ENCODE assay signal across 22 cellular contexts in the genomic region with DNA sequence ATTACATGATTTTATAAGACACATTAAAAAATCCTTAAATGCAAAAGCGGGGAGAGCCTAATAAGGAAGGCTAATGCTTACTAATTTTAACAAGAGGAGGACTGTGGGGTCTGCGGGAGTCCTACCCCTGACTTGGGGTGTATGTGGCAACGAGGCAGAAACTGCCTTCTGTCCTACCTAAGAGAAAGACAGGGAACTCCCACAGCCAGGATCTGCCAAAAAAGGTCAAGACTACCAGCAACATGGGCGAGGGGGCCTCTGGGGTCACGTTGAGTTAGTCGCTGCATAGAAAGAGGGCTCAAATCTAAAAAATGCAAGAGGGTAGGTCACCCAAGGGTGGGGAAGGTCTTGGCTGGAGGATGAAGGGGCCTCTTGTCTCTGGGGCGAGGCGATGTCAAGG. TPM values are rescaled to one million over a fixed set of nuclear protein-coding genes. Genes with fewer than 3 reads are reported as not detected.
DNase-seq lines count a peak whose midpoint lies in the region; ATAC-seq and TF ChIP-seq lines count a peak whose summit lies in the region.
"Had no signal": no experiment of that assay in that cellular context is flagged by ENCODE, and none has a peak within 500 bp of the region (broad histone marks: within the 10 kb centered on the region; RNA-seq: fewer than 3 reads in every experiment).

No MANE protein-coding gene starts in this region.

- no peaks in the 10 kb centered on the region; the same call in none of the 2 replicates for H4K20me1 ChIP-seq in GM23338 (replicated peaks; ENCODE audit: insufficient read depth)

- H3K14ac ChIP-seq in mesenchymal stem cell (ENCODE audit: low read length in 2 of 2) = no peak overlapping the region

- H2AK5ac ChIP-seq in mesenchymal stem cell (ENCODE audit: low read length, severe bottlenecking) (no peak overlapping the region), mesendoderm (ENCODE audit: low read length) (no peak overlapping the region)

- no peaks in the 10 kb centered on the region for H3F3A ChIP-seq in GM23338 (replicated peaks; ENCODE audit: low read depth)

- H3K4me1 ChIP-seq in GM23338 (ENCODE audit: insufficient read depth) (peaks cover 10% of the 10 kb centered on the region), mesenchymal stem cell (ENCODE audit: control insufficient read depth, insufficient read depth, low read depth, low read length) (peaks cover 10% of the 10 kb centered on the region), mesendoderm (ENCODE audit: control insufficient read depth, low read depth, low read length) (peaks cover 3% of the 10 kb centered on the region)
- H3K4me1 ChIP-seq: left lung, psoas muscle had no signal

- H3K27ac Mint-ChIP-seq in GM23338 (no peak overlapping the region), chondrocyte (ENCODE audit: unreplicated experiment) (no peak overlapping the region)
- no peak overlapping the region for H3K27ac Mint-ChIP-seq in activated CD4-positive, alpha-beta memory T cell treated with anti-CD3 and anti-CD28 coated beads for 36 hours
- H3K27ac Mint-ChIP-seq: dendritic cell treated with granulocyte-macrophage colony-stimulating factor and Interleukin-4, amounts not matched to agents 40 ng/mL and 50 ng/mL, for 4 days had no signal

- DNase-seq in GM23338 (ENCODE audit: low spot score) (no peak), chondrocyte (ENCODE audit: low spot score) (no peak), islet precursor cell (peak; percentile 37), mesenchymal stem cell (no peak), kidney tubule cell (ENCODE audit: low spot score) (no peak), mesendoderm (no peak)
- no peak for DNase-seq in activated CD4-positive, alpha-beta memory T cell treated with anti-CD3 and anti-CD28 coated beads for 36 hours
- DNase-seq: activated CD4-positive, CD25-positive, alpha-beta regulatory T cell; activated effector memory CD4-positive, alpha-beta T cell treated with anti-CD3 and anti-CD28 coated beads, Interleukin-2, amount 50 U/mL, for 16 hours; NCI-H187 treated with DMSO at 0.1 percent for 48 hours; psoas muscle; Right ventricle myocardium superior; stimulated activated CD4-positive, alpha-beta T cell treated with anti-CD3 and anti-CD28 coated beads, Interleukin-4, amount 100 ng/mL, for 4 hours; stimulated activated CD8-positive, alpha-beta memory T cell treated with anti-CD3 and anti-CD28 coated beads, Interleukin-4, amount 100 ng/mL, for 48 hours had no signal

- H3K27ac ChIP-seq in 22Rv1 (peak overlapping the region; percentile 74), GM23338 (ENCODE audit: low read depth) (no peak overlapping the region), mesenchymal stem cell (ENCODE audit: low read length, poor library complexity, severe bottlenecking) (no peak overlapping the region), mesendoderm (ENCODE audit: low read depth, low read length) (no peak overlapping the region)
- H3K27ac ChIP-seq: esophagus muscularis mucosa, left lung, psoas muscle, thoracic aorta had no signal

- H4K5ac ChIP-seq in mesendoderm (ENCODE audit: low read length) = no peak overlapping the region

- H3K18ac ChIP-seq in mesenchymal stem cell (ENCODE audit: low read depth in 1 of 2, low read length in 2 of 2) = no peak overlapping the region
- no peak overlapping the region for H3K18ac ChIP-seq in mesendoderm (ENCODE audit: low read length)

- H3K9me3 Mint-ChIP-seq in GM23338 (no peaks in the 10 kb centered on the region; the same call in 2 of the 3 replicates), chondrocyte (ENCODE audit: low read depth) (no peaks in the 10 kb centered on the region)
- no peaks in the 10 kb centered on the region for H3K9me3 Mint-ChIP-seq in activated CD4-positive, alpha-beta memory T cell treated with anti-CD3 and anti-CD28 coated beads for 36 hours
- H3K9me3 Mint-ChIP-seq: dendritic cell treated with granulocyte-macrophage colony-stimulating factor and Interleukin-4, amounts not matched to agents 40 ng/mL and 50 ng/mL, for 4 days had no signal

- H2BK15ac ChIP-seq in mesenchymal stem cell (ENCODE audit: low read depth, poor library complexity, severe bottlenecking) (no peak overlapping the region), mesendoderm (replicated peaks; ENCODE audit: low read depth) (no peak overlapping the region)

- H3K79me1 ChIP-seq in mesenchymal stem cell (replicated peaks; ENCODE audit: low read length, poor library complexity, severe bottlenecking) (no peaks in the 10 kb centered on the region), mesendoderm (ENCODE audit: low read length) (no peaks in the 10 kb centered on the region)

- ATAC-seq in GM23338 = no peak
- ATAC-seq: left lung, psoas muscle had no signal

- no peak overlapping the region for H2BK12ac ChIP-seq in mesenchymal stem cell (ENCODE audit: low read length in 2 of 2)

- H3K27me3 ChIP-seq in GM23338 (ENCODE audit: insufficient read depth) (peaks cover 42% of the 10 kb centered on the region), mesenchymal stem cell (ENCODE audit: control insufficient read depth in 1 of 2, insufficient read depth in 1 of 2, low read length in 2 of 2) (peaks cover 39 to 40% of the 10 kb centered on the region in 2 experiments), mesendoderm (ENCODE audit: insufficient read depth, low read length, poor library complexity) (no peaks in the 10 kb centered on the region)

- H3K4me2 ChIP-seq in GM23338 (peak overlapping the region; percentile 99), mesenchymal stem cell (ENCODE audit: low read length, poor library complexity, severe bottlenecking) (no peak overlapping the region), mesendoderm (ENCODE audit: low read length) (no peak overlapping the region)

- no peak overlapping the region for H2BK5ac ChIP-seq in mesenchymal stem cell (ENCODE audit: low read depth, low read length, poor library complexity, severe bottlenecking)
- H2BK5ac ChIP-seq in mesendoderm (ENCODE audit: low read length) = no peak overlapping the region

- no peaks in the 10 kb centered on the region for H3K79me2 ChIP-seq in GM23338 (replicated peaks; ENCODE audit: insufficient read depth)
- no peaks in the 10 kb centered on the region for H3K79me2 ChIP-seq in mesendoderm (ENCODE audit: control insufficient read depth, insufficient read depth, low read length)

- H4K91ac ChIP-seq in mesenchymal stem cell (ENCODE audit: low read length) = no peak overlapping the region

- H3K27me3 Mint-ChIP-seq in GM23338 (ENCODE audit: insufficient read depth, low read depth, poor library complexity) (peaks cover 34% of the 10 kb centered on the region), chondrocyte (ENCODE audit: low read depth) (peaks cover 48% of the 10 kb centered on the region)
- peaks cover 43% of the 10 kb centered on the region for H3K27me3 Mint-ChIP-seq in activated CD4-positive, alpha-beta memory T cell treated with anti-CD3 and anti-CD28 coated beads for 36 hours

- no peak overlapping the region for H4K8ac ChIP-seq in mesenchymal stem cell (ENCODE audit: low read length)
- H4K8ac ChIP-seq in mesendoderm (ENCODE audit: low read depth, low read length) = no peak overlapping the region

- no peak for TF ChIP-seq CTCF in 22Rv1 (IDR thresholded peaks at IDR 0.05)
- no peak for TF ChIP-seq CTCF in GM23338 (conservative IDR thresholded peaks at IDR 0.05; ENCODE audit: low read depth in 2 of 2)
- TF ChIP-seq CTCF in chondrocyte (IDR thresholded peaks at IDR 0.05) = no peak

- POLR2A ChIA-PET in activated CD4-positive, alpha-beta memory T cell treated with anti-CD3 and anti-CD28 coated beads for 36 hours (lab: Charles Lee) = no interaction called here

- H3K9ac ChIP-seq in mesenchymal stem cell (ENCODE audit: low read length) = no peak overlapping the region
- no peak overlapping the region for H3K9ac ChIP-seq in mesendoderm (ENCODE audit: low read length)

- H3K36me3 Mint-ChIP-seq in GM23338 (ENCODE audit: low read depth) = no peaks in the 10 kb centered on the region; the same call in 2 of the 3 replicates
- H3K36me3 Mint-ChIP-seq in chondrocyte (ENCODE audit: low read depth) = no peaks in the 10 kb centered on the region
- H3K36me3 Mint-ChIP-seq in activated CD4-positive, alpha-beta memory T cell treated with anti-CD3 and anti-CD28 coated beads for 36 hours = no peaks in the 10 kb centered on the region

- peak overlapping the region; percentile 86 for H3K4me3 ChIP-seq in GM23338
- no peak overlapping the region for H3K4me3 ChIP-seq in mesenchymal stem cell (ENCODE audit: insufficient read depth in 1 of 2, low read depth in 1 of 2, low read length in 2 of 2)
- no peak overlapping the region for H3K4me3 ChIP-seq in mesendoderm (ENCODE audit: low read length)
- H3K4me3 ChIP-seq: left lung, thoracic aorta had no signal

- H3K9me2 ChIP-seq in GM23338 (ENCODE audit: insufficient read depth) = no peaks in the 10 kb centered on the region

- H3K9me3 ChIP-seq in mesenchymal stem cell (ENCODE audit: control insufficient read depth, low read length) = no peaks in the 10 kb centered on the region
- H3K9me3 ChIP-seq: esophagus muscularis mucosa, left lung, psoas muscle, thoracic aorta had no signal

- CTCF ChIA-PET in activated CD4-positive, alpha-beta memory T cell treated with anti-CD3 and anti-CD28 coated beads for 36 hours (lab: Charles Lee) = no interaction called here

- 30% methylated on average over 7 of the region's 8 CpGs for WGBS in mesenchymal stem cell
- no CpG with 5 or more reads among the region's 8 CpGs for WGBS in mesendoderm (ENCODE audit: extremely low coverage, insufficient coverage, low lambda C conversion rate)

- peaks cover 16% of the 10 kb centered on the region for H3K4me1 Mint-ChIP-seq in GM23338
- peaks cover 2% of the 10 kb centered on the region for H3K4me1 Mint-ChIP-seq in chondrocyte (ENCODE audit: low read depth)
- peaks cover 7% of the 10 kb centered on the region for H3K4me1 Mint-ChIP-seq in activated CD4-positive, alpha-beta memory T cell treated with anti-CD3 and anti-CD28 coated beads for 36 hours (ENCODE audit: low read depth)

- H3K56ac ChIP-seq in mesendoderm (ENCODE audit: low read length) = no peak overlapping the region

- H3K4me3 Mint-ChIP-seq in GM23338 (peak overlapping the region; percentile 88), chondrocyte (ENCODE audit: unreplicated experiment) (peak overlapping the region; percentile 9)
- no peak overlapping the region for H3K4me3 Mint-ChIP-seq in activated CD4-positive, alpha-beta memory T cell treated with anti-CD3 and anti-CD28 coated beads for 36 hours
- H3K4me3 Mint-ChIP-seq: dendritic cell treated with granulocyte-macrophage colony-stimulating factor and Interleukin-4, amounts not matched to agents 40 ng/mL and 50 ng/mL, for 4 days had no signal

- H3K23ac ChIP-seq in mesenchymal stem cell (ENCODE audit: low read length in 2 of 2) (no peak overlapping the region), mesendoderm (ENCODE audit: low read length) (no peak overlapping the region)

- H3K4ac ChIP-seq in mesenchymal stem cell (ENCODE audit: low read depth in 1 of 2, low read length in 2 of 2) (no peak overlapping the region), mesendoderm (ENCODE audit: low read depth, low read length) (no peak overlapping the region)

- no peaks in the 10 kb centered on the region for H3K36me3 ChIP-seq in GM23338 (ENCODE audit: insufficient read depth)
- no peaks in the 10 kb centered on the region for H3K36me3 ChIP-seq in mesenchymal stem cell (ENCODE audit: control insufficient read depth in 1 of 2, insufficient read depth in 2 of 2, low read depth in 1 of 2, low read length in 2 of 2)
- H3K36me3 ChIP-seq in mesendoderm (ENCODE audit: control insufficient read depth, insufficient read depth, low read length) = no peaks in the 10 kb centered on the region
- H3K36me3 ChIP-seq: esophagus muscularis mucosa, left lung, thoracic aorta had no signal

- H2AFZ ChIP-seq in GM23338 (peak overlapping the region; percentile 100), mesenchymal stem cell (ENCODE audit: low read depth, low read length) (no peak overlapping the region)

- intact Hi-C loops in activated CD4-positive, alpha-beta memory T cell treated with anti-CD3 and anti-CD28 coated beads for 36 hours (cut with micrococcal nuclease) = no loop called here

- H2BK120ac ChIP-seq in mesenchymal stem cell (ENCODE audit: low read depth, low read length) = no peak overlapping the region
- H2BK120ac ChIP-seq in mesendoderm (ENCODE audit: low read depth, low read length) = no peak overlapping the region

RNA-seq across cellular contexts. Expression of gene AMER3, which starts 0.5 kb away (rescaled TPM):
- 0.49 and 0.62 TPM in 2 replicates for total RNA-seq in GM23338 (2014; rRNA removed; shearing (Covaris generic))
- polyA plus RNA-seq in GM23338 (2016; fragmentation: Nextera tagmentation; extraction: Ambion mirVana) = 0.05 TPM in 1 of 2 replicates, not detected in the other
- not detected in 3 replicates for total RNA-seq in chondrocyte
- polyA plus RNA-seq in mesenchymal stem cell (2013, experiment 1 of 2) = not detected
- not detected for polyA plus RNA-seq in mesenchymal stem cell (2013, experiment 2 of 2)
- total RNA-seq in activated CD4-positive, alpha-beta memory T cell treated with anti-CD3 and anti-CD28 coated beads for 36 hours = not detected
- 0.25 TPM for polyA plus RNA-seq in mesendoderm (2013, experiment 1 of 2)
- polyA plus RNA-seq in mesendoderm (2013, experiment 2 of 2) = 0.27 TPM
- total RNA-seq: left lung; MCF 10A; psoas muscle; Right ventricle myocardium superior; smooth muscle cell; T-helper 1 cell treated with Interleukin-12 subunit alpha and Interleukin-12 subunit beta and Interleukin-4 antibody, amounts not matched to agents 30 ng/mL and 1 ng/mL, for 36 hours; thoracic aorta had no signal
- polyA plus RNA-seq: psoas muscle, smooth muscle cell had no signal

RNA-seq across cellular contexts. Expression of gene GPR148, which starts 25.9 kb away (rescaled TPM):
- not detected in 2 replicates for total RNA-seq in GM23338 (2014; rRNA removed; shearing (Covaris generic))
- polyA plus RNA-seq in GM23338 (2016; fragmentation: Nextera tagmentation; extraction: Ambion mirVana) = 0.16 TPM in 1 of 2 replicates, not detected in the other
- not detected in 3 replicates for total RNA-seq in chondrocyte
- polyA plus RNA-seq in mesenchymal stem cell (2013, experiment 1 of 2) = not detected
- polyA plus RNA-seq in mesenchymal stem cell (2013, experiment 2 of 2) = not detected
- not detected for total RNA-seq in activated CD4-positive, alpha-beta memory T cell treated with anti-CD3 and anti-CD28 coated beads for 36 hours
- not detected for polyA plus RNA-seq in mesendoderm (2013, experiment 1 of 2)
- polyA plus RNA-seq in mesendoderm (2013, experiment 2 of 2) = not detected
- total RNA-seq: esophagus muscularis mucosa; left lung; MCF 10A; psoas muscle; Right ventricle myocardium superior; smooth muscle cell; T-helper 1 cell treated with Interleukin-12 subunit alpha and Interleukin-12 subunit beta and Interleukin-4 antibody, amounts not matched to agents 30 ng/mL and 1 ng/mL, for 36 hours; thoracic aorta had no signal
- polyA plus RNA-seq: psoas muscle, smooth muscle cell had no signal
